In genomic region chr2:33406622-33407021, GRCh38 we compare ENCODE assay signal across 18 cellular contexts.
"Had no signal": no experiment of that assay in that cellular context is flagged by ENCODE, and none has a peak within 500 bp of the region (broad histone marks: within the 10 kb centered on the region; RNA-seq: fewer than 3 reads in every experiment).

No MANE protein-coding gene starts in this region.

- H3K27ac Mint-ChIP-seq: activated CD4-positive, alpha-beta memory T cell treated with anti-CD3 and anti-CD28 coated beads, Interleukin-2, amount 10 ng/mL, durations not matched to agents 7 days and 5 days; activated T-cell treated with anti-CD3 and anti-CD28 coated beads, Interleukin-2, amount 50 U/mL, for 24 hours; activated T-helper 2 cell treated with anti-CD3 and anti-CD28 coated beads, Interferon-gamma antibody, Interleukin-2, Interleukin-4, amounts not matched to agents 10 μg/mL and 5 μg/mL and 100 μg/mL, durations not matched to agents 14 hours and 24 hours and 36 hours; natural killer cell treated with Interleukin-12 subunit alpha and Interleukin-12 subunit beta and Interleukin-15 and Interleukin-18, amount 100 ng/mL, for 72 hours; T-cell had no signal

- H3K36me3 ChIP-seq: tibial artery had no signal

- DNase-seq: activated CD4-positive, alpha-beta memory T cell treated with anti-CD3 and anti-CD28 coated beads, Interleukin-2, amount 10 ng/mL, durations not matched to agents 7 days and 5 days; activated CD4-positive, alpha-beta T cell treated with anti-CD3 and anti-CD28 coated beads for 48 hours; activated CD4-positive, CD25-positive, alpha-beta regulatory T cell; activated naive CD4-positive, alpha-beta T cell treated with Interleukin-2 at 50 U/mL for 16 hours; activated T-cell treated with anti-CD3 and anti-CD28 coated beads, Interleukin-2, amount 50 U/mL, for 24 hours; cortex of kidney; left ventricle myocardium superior; mesendoderm; posterior cingulate gyrus; stimulated activated CD4-positive, alpha-beta T cell treated with anti-CD3 and anti-CD28 coated beads, Interleukin-2, amount 100 ng/mL, for 24 hours; stimulated activated naive CD8-positive, alpha-beta T cell treated with anti-CD3 and anti-CD28 coated beads, Interleukin-15, Interleukin-2, amounts not matched to agents 100 U/mL and 50 U/mL, for 24 hours; substantia nigra; T-cell; tibial artery had no signal

- H3K4me2 ChIP-seq: hepatocyte had no signal

- H3K4me3 Mint-ChIP-seq: activated CD4-positive, alpha-beta memory T cell treated with anti-CD3 and anti-CD28 coated beads, Interleukin-2, amount 10 ng/mL, durations not matched to agents 7 days and 5 days; activated T-cell treated with anti-CD3 and anti-CD28 coated beads, Interleukin-2, amount 50 U/mL, for 24 hours; natural killer cell treated with Interleukin-12 subunit alpha and Interleukin-12 subunit beta and Interleukin-15 and Interleukin-18, amount 100 ng/mL, for 72 hours; T-cell had no signal

- H3K4me1 Mint-ChIP-seq: activated CD4-positive, alpha-beta memory T cell treated with anti-CD3 and anti-CD28 coated beads, Interleukin-2, amount 10 ng/mL, durations not matched to agents 7 days and 5 days; T-cell had no signal

- H2AFZ ChIP-seq: hepatocyte had no signal

- H3K9me3 Mint-ChIP-seq: activated CD4-positive, alpha-beta memory T cell treated with anti-CD3 and anti-CD28 coated beads, Interleukin-2, amount 10 ng/mL, durations not matched to agents 7 days and 5 days; activated T-cell treated with anti-CD3 and anti-CD28 coated beads, Interleukin-2, amount 50 U/mL, for 24 hours; activated T-helper 2 cell treated with anti-CD3 and anti-CD28 coated beads, Interferon-gamma antibody, Interleukin-2, Interleukin-4, amounts not matched to agents 10 μg/mL and 5 μg/mL and 100 μg/mL, durations not matched to agents 14 hours and 24 hours and 36 hours had no signal

- H3K36me3 Mint-ChIP-seq: natural killer cell treated with Interleukin-12 subunit alpha and Interleukin-12 subunit beta and Interleukin-15 and Interleukin-18, amount 100 ng/mL, for 72 hours; T-cell had no signal

- H3K27ac ChIP-seq: hepatocyte, SK-N-MC, tibial artery had no signal

- H3K4me3 ChIP-seq: hepatocyte, SK-N-MC, tibial artery had no signal

- H3K79me2 ChIP-seq: hepatocyte had no signal

- H3K27me3 ChIP-seq: hepatocyte, tibial artery had no signal
